17 cellular contexts compared by ENCODE assay signal in the genomic region with DNA sequence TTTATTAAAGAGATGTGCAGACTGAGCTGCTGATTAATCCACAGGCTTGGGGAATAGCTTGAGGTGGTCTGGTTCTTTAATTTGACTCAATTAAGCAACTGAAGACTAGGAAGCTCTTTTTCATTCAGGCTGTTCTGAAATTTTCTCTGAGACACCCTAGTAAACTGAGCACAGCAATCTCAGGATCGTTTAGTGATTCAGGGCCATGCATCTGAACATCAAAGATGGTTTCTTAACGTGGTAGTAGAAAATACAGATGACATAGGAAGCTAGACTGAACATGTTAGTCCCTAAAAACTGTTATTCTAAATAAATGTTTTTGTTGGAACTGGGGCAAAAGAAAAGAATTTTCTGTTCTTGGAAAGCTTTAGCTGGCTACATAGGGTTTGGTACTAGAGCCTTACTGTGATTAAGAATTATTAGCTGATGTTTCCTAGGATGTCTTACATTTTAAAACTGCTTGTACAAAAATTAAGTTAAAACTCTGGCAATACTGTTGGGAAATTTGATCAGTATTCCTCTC.
DNase-seq lines count a peak whose midpoint lies in the region; ATAC-seq, FAIRE-seq and TF ChIP-seq lines count a peak whose summit lies in the region.
"Had no signal": no experiment of that assay in that cellular context is flagged by ENCODE, and none has a peak within 500 bp of the region (broad histone marks: within the 10 kb centered on the region; RNA-seq: fewer than 3 reads in every experiment).

No MANE protein-coding gene starts in this region.

- H2AFZ ChIP-seq in astrocyte (ENCODE audit: low read depth, low read length) (no peak overlapping the region), keratinocyte (ENCODE audit: control insufficient read depth, low read length) (no peak overlapping the region)
- H2AFZ ChIP-seq: neural progenitor cell had no signal

- H3K9me3 ChIP-seq in astrocyte (ENCODE audit: insufficient read depth, low read depth, low read length) = no peaks in the 10 kb centered on the region
- H3K9me3 ChIP-seq in keratinocyte (ENCODE audit: control insufficient read depth, low read depth, low read length) = no peaks in the 10 kb centered on the region
- H3K9me3 ChIP-seq in aorta (ENCODE audit: control insufficient read depth, low read length) = no peaks in the 10 kb centered on the region
- H3K9me3 ChIP-seq in right lobe of liver = no peaks in the 10 kb centered on the region
- H3K9me3 ChIP-seq: body of pancreas, MG63, right atrium auricular region, uterus had no signal

- no peaks in the 10 kb centered on the region for H3K9me1 ChIP-seq in keratinocyte (ENCODE audit: control insufficient read depth, extremely low read depth, insufficient read depth, low read length)

- no peak for TF ChIP-seq POLR2A in right lobe of liver (IDR thresholded peaks at IDR 0.05)

- H3K9ac ChIP-seq in astrocyte (ENCODE audit: low read length) (peak overlapping the region; percentile 76), keratinocyte (ENCODE audit: control insufficient read depth, extremely low read depth, insufficient read depth, low read length) (peak overlapping the region; percentile 47)
- H3K9ac ChIP-seq: neural progenitor cell had no signal

- WGBS in aorta, 2 donors = 8 to 9% methylated on average over 2 of the region's 2 CpGs
- WGBS in right lobe of liver (ENCODE audit: insufficient coverage, low coverage, low lambda C conversion rate, missing lambda C conversion rate) = 53% methylated on average over 2 of the region's 2 CpGs

- intact Hi-C loops in natural killer cell (cut with micrococcal nuclease) (no loop called here), aorta (cut with DNase I) (loop anchor here (2.0 to 5.0 kb wide), 2 partner anchors 37 to 57 kb away; no protein-coding TSS in a partner anchor), right lobe of liver (cut with DNase I) (no loop called here)

- no peaks in the 10 kb centered on the region for H3K9me3 Mint-ChIP-seq in natural killer cell treated with Interleukin-12 subunit alpha and Interleukin-12 subunit beta and Interleukin-15 and Interleukin-18, amount 100 ng/mL, for 72 hours
- H3K9me3 Mint-ChIP-seq in natural killer cell = no peaks in the 10 kb centered on the region
- no peaks in the 10 kb centered on the region for H3K9me3 Mint-ChIP-seq in astrocyte (ENCODE audit: unreplicated experiment)
- H3K9me3 Mint-ChIP-seq: memory B cell, neural progenitor cell had no signal

- no peaks in the 10 kb centered on the region for H3K27me3 Mint-ChIP-seq in natural killer cell treated with Interleukin-12 subunit alpha and Interleukin-12 subunit beta and Interleukin-15 and Interleukin-18, amount 100 ng/mL, for 72 hours
- H3K27me3 Mint-ChIP-seq in natural killer cell (ENCODE audit: low read depth in 2 of 2) = peaks cover 2 to 8% of the 10 kb centered on the region in 2 donors
- no peaks in the 10 kb centered on the region for H3K27me3 Mint-ChIP-seq in astrocyte (ENCODE audit: low read depth, unreplicated experiment)
- H3K27me3 Mint-ChIP-seq: memory B cell had no signal

- peak overlapping the region; percentile 50 to 79 for H3K27ac Mint-ChIP-seq in natural killer cell treated with Interleukin-12 subunit alpha and Interleukin-12 subunit beta and Interleukin-15 and Interleukin-18, amount 100 ng/mL, for 72 hours
- H3K27ac Mint-ChIP-seq in natural killer cell (peak overlapping the region in 1 of 2 donors; percentile 20), astrocyte (ENCODE audit: unreplicated experiment) (peak overlapping the region; percentile 94)
- H3K27ac Mint-ChIP-seq: memory B cell, neural progenitor cell had no signal

- FAIRE-seq in astrocyte (lab: Jason Lieb, UNC) (no peak), keratinocyte (lab: Jason Lieb, UNC) (no peak), D721Med (lab: Jason Lieb, UNC) (no peak)

- peaks cover 3 to 19% of the 10 kb centered on the region in 2 donors for H3K4me1 Mint-ChIP-seq in natural killer cell treated with Interleukin-12 subunit alpha and Interleukin-12 subunit beta and Interleukin-15 and Interleukin-18, amount 100 ng/mL, for 72 hours (ENCODE audit: low read depth in 2 of 2)
- H3K4me1 Mint-ChIP-seq in natural killer cell = peaks cover 0 to 10% of the 10 kb centered on the region in 2 donors
- H3K4me1 Mint-ChIP-seq in astrocyte (ENCODE audit: low read depth, unreplicated experiment) = peaks cover 42% of the 10 kb centered on the region
- H3K4me1 Mint-ChIP-seq: memory B cell had no signal

- H3K4me2 ChIP-seq in astrocyte (ENCODE audit: low read length) (peak overlapping the region; percentile 71), keratinocyte (ENCODE audit: control insufficient read depth, extremely low read depth, insufficient read depth, low read depth, low read length) (peak overlapping the region; percentile 45)
- H3K4me2 ChIP-seq: neural progenitor cell had no signal

- DNase-seq in natural killer cell treated with Interleukin-12 subunit alpha and Interleukin-12 subunit beta and Interleukin-15 and Interleukin-18, amount 100 ng/mL, for 72 hours (ENCODE audit: low spot score) = no peak
- no peak for DNase-seq in natural killer cell
- DNase-seq in astrocyte (ENCODE audit: low read depth) = no peak
- no peak for DNase-seq in keratinocyte (ENCODE audit: low read depth, low spot score)
- DNase-seq in aorta = no peak
- DNase-seq in right lobe of liver = no peak
- DNase-seq in D721Med (ENCODE audit: insufficient read length, low spot score) = no peak
- DNase-seq: DMS 273 treated with DMSO at 0.1 percent for 48 hours, NCI-H187, NCI-H510A, uterus had no signal

- H3K27ac ChIP-seq in astrocyte (ENCODE audit: low read depth, low read length) (peak overlapping the region; percentile 93), keratinocyte (ENCODE audit: control insufficient read depth, insufficient read depth, low read length) (peak overlapping the region; percentile 79), aorta (ENCODE audit: low read depth in 1 of 2, low read length in 2 of 2) (peak overlapping the region; percentile 92 to 99), right lobe of liver (no peak overlapping the region)
- H3K27ac ChIP-seq: body of pancreas, neural progenitor cell, right atrium auricular region had no signal

- H3K4me3 ChIP-seq in astrocyte (ENCODE audit: insufficient read depth, low read depth, low read length) = peak overlapping the region; percentile 6
- no peak overlapping the region for H3K4me3 ChIP-seq in keratinocyte (ENCODE audit: control insufficient read depth in 2 of 3, extremely low read depth in 1 of 3, insufficient read depth in 2 of 3, low read depth in 1 of 3, low read length in 3 of 3)
- no peak overlapping the region for H3K4me3 ChIP-seq in aorta (ENCODE audit: low read length in 2 of 2)
- no peak overlapping the region for H3K4me3 ChIP-seq in right lobe of liver
- H3K4me3 ChIP-seq: body of pancreas, MG63, neural progenitor cell, right atrium auricular region, uterus had no signal

- peaks cover 64% of the 10 kb centered on the region for H3K4me1 ChIP-seq in astrocyte (ENCODE audit: insufficient read depth, low read length)
- peaks cover 62% of the 10 kb centered on the region for H3K4me1 ChIP-seq in keratinocyte (ENCODE audit: control insufficient read depth, extremely low read depth, insufficient read depth, low read length)
- peaks cover 7 to 9% of the 10 kb centered on the region in 2 donors for H3K4me1 ChIP-seq in aorta (ENCODE audit: control insufficient read depth in 1 of 2, insufficient read depth in 2 of 2, low read length in 2 of 2)
- H3K4me1 ChIP-seq in right lobe of liver = peaks cover 0 to 6% (median 0%) of the 10 kb centered on the region in 4 donors
- H3K4me1 ChIP-seq: body of pancreas, uterus had no signal

- peaks cover 49% of the 10 kb centered on the region for H3K36me3 ChIP-seq in astrocyte (ENCODE audit: insufficient read depth, low read length)
- H3K36me3 ChIP-seq in keratinocyte (ENCODE audit: control insufficient read depth in 2 of 2, extremely low read depth in 1 of 2, insufficient read depth in 2 of 2, low read length in 2 of 2) = peaks cover 19 to 46% of the 10 kb centered on the region in 2 experiments
- peaks cover 3% of the 10 kb centered on the region in 2 donors for H3K36me3 ChIP-seq in aorta (ENCODE audit: control insufficient read depth in 1 of 2, insufficient read depth in 2 of 2, low read length in 1 of 2)
- H3K36me3 ChIP-seq in right lobe of liver = no peaks in the 10 kb centered on the region
- H3K36me3 ChIP-seq: neural progenitor cell, uterus had no signal

- H3K27me3 ChIP-seq in astrocyte (ENCODE audit: insufficient read depth, low read length) (no peaks in the 10 kb centered on the region), keratinocyte (ENCODE audit: control insufficient read depth, extremely low read depth, insufficient read depth, low read length) (no peaks in the 10 kb centered on the region), aorta (ENCODE audit: control insufficient read depth in 1 of 2, insufficient read depth in 2 of 2, low read length in 1 of 2) (no peaks in the 10 kb centered on the region), right lobe of liver (no peaks in the 10 kb centered on the region)
- H3K27me3 ChIP-seq: body of pancreas, MG63, neural progenitor cell, right atrium auricular region, uterus had no signal

- H4K20me1 ChIP-seq in astrocyte (ENCODE audit: insufficient read depth, low read length) (no peaks in the 10 kb centered on the region), keratinocyte (ENCODE audit: control insufficient read depth, extremely low read depth, insufficient read depth, low read length) (no peaks in the 10 kb centered on the region)

- peak overlapping the region; percentile 63 for H3K4me3 Mint-ChIP-seq in natural killer cell treated with Interleukin-12 subunit alpha and Interleukin-12 subunit beta and Interleukin-15 and Interleukin-18, amount 100 ng/mL, for 72 hours
- H3K4me3 Mint-ChIP-seq in natural killer cell = no peak overlapping the region
- H3K4me3 Mint-ChIP-seq in astrocyte (ENCODE audit: unreplicated experiment) = no peak overlapping the region
- H3K4me3 Mint-ChIP-seq: memory B cell, neural progenitor cell had no signal

- ATAC-seq in natural killer cell treated with Interleukin-12 subunit alpha and Interleukin-12 subunit beta and Interleukin-15 and Interleukin-18, amount 100 ng/mL, for 72 hours = peak in 1 of 2 donors; percentile 51
- ATAC-seq in natural killer cell = no peak
- ATAC-seq in aorta (ENCODE audit: low FRiP score) = no peak
- ATAC-seq in right lobe of liver = no peak
- ATAC-seq in HG03139 (IDR thresholded peaks at IDR 0.05; ENCODE audit: unreplicated experiment) = no peak
- ATAC-seq: body of pancreas had no signal

- TF ChIP-seq CTCF in natural killer cell (IDR thresholded peaks at IDR 0.05) = no peak
- no peak for TF ChIP-seq CTCF in astrocyte (IDR thresholded peaks at IDR 0.05; ENCODE audit: insufficient read depth, low read depth, low read length)
- no peak for TF ChIP-seq CTCF in keratinocyte (optimal IDR thresholded peaks at IDR 0.05 in 1 of 3, IDR thresholded peaks at IDR 0.05 in 1 of 3, conservative IDR thresholded peaks at IDR 0.05 in 1 of 3; ENCODE audit: extremely low read depth in 1 of 3, insufficient read depth in 2 of 3, low read length in 3 of 3)
- no peak for TF ChIP-seq CTCF in right lobe of liver (IDR thresholded peaks at IDR 0.05)
- no peak for TF ChIP-seq CTCF in D721Med (IDR thresholded peaks at IDR 0.05; ENCODE audit: insufficient read depth, missing control alignments)

- no peaks in the 10 kb centered on the region for H3K36me3 Mint-ChIP-seq in natural killer cell treated with Interleukin-12 subunit alpha and Interleukin-12 subunit beta and Interleukin-15 and Interleukin-18, amount 100 ng/mL, for 72 hours
- no peaks in the 10 kb centered on the region for H3K36me3 Mint-ChIP-seq in natural killer cell
- H3K36me3 Mint-ChIP-seq in astrocyte (ENCODE audit: low read depth, unreplicated experiment) = peaks cover 29% of the 10 kb centered on the region
- H3K36me3 Mint-ChIP-seq: memory B cell, neural progenitor cell had no signal

- H3K79me2 ChIP-seq in astrocyte (ENCODE audit: insufficient read depth, low read length) (peaks cover 13% of the 10 kb centered on the region), keratinocyte (ENCODE audit: control insufficient read depth, insufficient read depth, low read length) (peaks cover 8% of the 10 kb centered on the region)

- dilution Hi-C loops in keratinocyte (cut with MboI; ENCODE audit: extremely low pct_ligation_motif_present, low sequenced_read_pairs) = no loop called here

Comparison
In these comparisons a context has a peak if more than half of its experiments do, and no peak if none do; other contexts are left out.
1. H3K27ac ChIP-seq: peak in astrocyte (single experiment), keratinocyte (single experiment) and aorta (2 of 2); none in right lobe of liver (0 of 3).
2. intact Hi-C loops: an anchor here in aorta (2.0 to 5.0 kb wide); none called in natural killer cell and right lobe of liver.